12 cellular contexts compared by ENCODE assay signal in the genomic region with DNA sequence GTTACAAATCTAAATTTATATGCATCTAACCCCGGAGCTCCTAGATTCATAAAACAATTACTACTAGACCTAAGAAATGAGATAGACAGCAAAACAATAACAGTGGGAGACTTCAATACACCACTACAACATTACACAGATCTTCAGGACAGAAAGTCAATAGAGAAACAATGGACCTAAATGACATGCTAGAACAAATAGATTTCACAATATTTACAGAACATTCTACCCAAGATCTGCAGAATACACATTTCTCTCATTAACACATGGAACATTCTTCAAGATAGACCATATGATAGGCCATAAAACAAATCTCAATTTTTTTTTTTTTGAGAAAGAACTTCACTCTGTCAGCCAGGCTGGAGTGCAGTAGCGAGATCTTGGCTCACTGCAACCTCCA. TPM values are rescaled to one million over a fixed set of nuclear protein-coding genes. Genes with fewer than 3 reads are reported as not detected.
"Had no signal": no experiment of that assay in that cellular context is flagged by ENCODE, and none has a peak within 500 bp of the region (broad histone marks: within the 10 kb centered on the region; RNA-seq: fewer than 3 reads in every experiment).

No MANE protein-coding gene starts in this region.

- H3K27ac ChIP-seq: GM23248 had no signal

- H3K4me1 ChIP-seq: HAP-1 had no signal

- H3K9ac ChIP-seq: GM23248 had no signal

- H3K4me3 ChIP-seq: GM23248, GM23338, HAP-1 had no signal

- H3K36me3 ChIP-seq: HAP-1 had no signal

- DNase-seq: GM23248, GOT3, H7, H9, HCEC 1CT, HFFc6 had no signal

- H2AFZ ChIP-seq: GM23248, GM23338 had no signal

- H3K4me2 ChIP-seq: GM23338 had no signal

- FAIRE-seq: H1, H54 had no signal

- ATAC-seq: GM23338, HCT116 had no signal

RNA-seq across cellular contexts. Expression of a gene that starts 42.1 kb away (rescaled TPM):
- total RNA-seq: GM23248, GM23338, H1, H4, H7, H9 had no signal
- polyA plus RNA-seq: GM23248 had no signal

RNA-seq across cellular contexts. Expression of a gene that starts 45.0 kb away (rescaled TPM):
- total RNA-seq: GM23248, GM23338, H1, H4, H7, H9, HFFc6 had no signal
- polyA plus RNA-seq: GM23248, GM23338, H1 had no signal
